ENCODE assay signal across 14 cellular contexts in the genomic region with DNA sequence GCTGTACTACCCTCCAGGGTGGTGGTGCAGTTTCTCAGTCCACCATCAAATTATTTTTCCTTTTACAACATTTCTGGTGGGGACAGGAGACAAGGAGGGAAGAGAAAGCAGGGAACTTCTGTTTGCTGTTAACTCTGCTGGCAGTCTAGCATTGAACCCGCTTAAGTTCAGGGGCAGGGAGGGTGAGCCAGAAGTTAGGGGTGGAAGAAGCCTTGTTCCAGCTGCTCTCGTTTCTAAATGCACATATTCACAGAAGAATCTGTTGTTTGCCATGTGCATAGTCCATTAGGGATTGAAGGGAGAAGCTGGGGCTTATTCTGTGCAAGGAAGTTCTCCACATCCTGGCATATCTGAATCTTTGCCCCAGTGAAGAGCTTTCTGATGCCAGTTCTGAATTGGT.
DNase-seq lines count a peak whose midpoint lies in the region; ATAC-seq and TF ChIP-seq lines count a peak whose summit lies in the region.
"Had no signal": no experiment of that assay in that cellular context is flagged by ENCODE, and none has a peak within 500 bp of the region (broad histone marks: within the 10 kb centered on the region; RNA-seq: fewer than 3 reads in every experiment).

No MANE protein-coding gene starts in this region.

- H3K4me1 ChIP-seq in adipocyte (ENCODE audit: control insufficient read depth, insufficient read depth, low read length) (peaks cover 64% of the 10 kb centered on the region), tibial artery (peaks cover 0 to 23% (median 6%) of the 10 kb centered on the region in 4 donors)

- peak overlapping the region; percentile 37 to 46 for H3K27ac ChIP-seq in tibial artery
- H3K27ac ChIP-seq: RWPE1, testis had no signal

- H3K9ac ChIP-seq in adipocyte (ENCODE audit: low read length), result peak overlapping the region; percentile 20

- no peaks in the 10 kb centered on the region for H3K27me3 ChIP-seq in adipocyte (replicated peaks; ENCODE audit: control insufficient read depth, insufficient read depth, low read length)
- no peaks in the 10 kb centered on the region for H3K27me3 ChIP-seq in tibial artery
- H3K27me3 ChIP-seq: ovary, testis had no signal

- ATAC-seq in GM19023 (IDR thresholded peaks at IDR 0.05; ENCODE audit: unreplicated experiment), result no peak
- no peak for ATAC-seq in HG03139 (IDR thresholded peaks at IDR 0.05; ENCODE audit: unreplicated experiment)

- H3K36me3 ChIP-seq in adipocyte (ENCODE audit: control insufficient read depth, insufficient read depth, low read length, severe bottlenecking), result peaks cover 4% of the 10 kb centered on the region
- H3K36me3 ChIP-seq in tibial artery, result peaks cover 0 to 3% (median 1%) of the 10 kb centered on the region in 3 donors
- H3K36me3 ChIP-seq: ovary had no signal

- TF ChIP-seq CTCF in tibial artery (IDR thresholded peaks at IDR 0.05), result no peak

- H3K4me3 ChIP-seq in adipocyte (ENCODE audit: low read length), result no peak overlapping the region
- H3K4me3 ChIP-seq in tibial artery, result no peak overlapping the region
- H3K4me3 ChIP-seq: ovary, testis had no signal

- in situ Hi-C loops in KBM-7 (cut with MboI; ENCODE audit: low pct_unique_long_range_greater_than_20kb, low sequenced_read_pairs), result no loop called here

- DNase-seq in KBM-7 (peak; percentile 7), adipocyte (ENCODE audit: low read depth) (peak; percentile 18), inferior parietal cortex (ENCODE audit: extremely low spot score) (peak; percentile 25), tibial artery (no peak), NCI-H2081 treated with DMSO at 0.1 percent for 48 hours (lab: John Stamatoyannopoulos, UW) (no peak)
- DNase-seq: activated CD4-positive, alpha-beta T cell treated with anti-CD3 and anti-CD28 coated beads, Interleukin-2, amount 50 U/mL, for 4 hours; activated T-cell treated with anti-CD3 and anti-CD28 coated beads, Interleukin-2, amount 50 U/mL, for 72 hours; NCI-H2029 treated with DMSO at 0.1 percent for 48 hours; NCI-H774; ovary; testis had no signal

- intact Hi-C loops in tibial artery (cut with DNase I; ENCODE audit: low total_unique reads), result loop anchor here (10.0 kb wide), 4 partner anchors 78 to 798 kb away; no protein-coding TSS in a partner anchor

- H3K9me3 ChIP-seq in adipocyte (ENCODE audit: control insufficient read depth, low read length) (no peaks in the 10 kb centered on the region), tibial artery (no peaks in the 10 kb centered on the region)
- H3K9me3 ChIP-seq: ovary, testis had no signal

Comparison
In these comparisons a context has a peak if more than half of its experiments do, and no peak if none do; other contexts are left out.
1. DNase-seq: peak in KBM-7 (single experiment), adipocyte (single experiment) and inferior parietal cortex (single experiment); none in tibial artery (0 of 2) and NCI-H2081 treated with DMSO at 0.1 percent for 48 hours (single experiment).